In the genomic region with DNA sequence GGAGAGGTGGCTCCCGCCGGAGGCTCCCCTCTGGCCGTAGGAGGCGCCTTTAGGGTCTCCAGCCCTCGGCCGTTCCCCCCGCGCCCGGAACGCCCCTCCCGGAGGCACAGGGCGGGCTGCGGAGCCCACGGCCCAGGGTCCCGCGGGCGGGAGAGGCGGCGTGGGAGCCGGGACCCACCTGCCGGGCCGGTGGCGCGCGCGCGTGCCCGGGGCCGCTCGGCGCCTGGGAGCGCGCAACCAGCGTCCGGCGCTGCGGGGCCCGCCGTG, we compare ENCODE assay signal across 8 cellular contexts. TPM values are rescaled to one million over a fixed set of nuclear protein-coding genes. Genes with fewer than 3 reads are reported as not detected.
DNase-seq lines count a peak whose midpoint lies in the region; ATAC-seq, FAIRE-seq and TF ChIP-seq lines count a peak whose summit lies in the region.

A gene with protein sequence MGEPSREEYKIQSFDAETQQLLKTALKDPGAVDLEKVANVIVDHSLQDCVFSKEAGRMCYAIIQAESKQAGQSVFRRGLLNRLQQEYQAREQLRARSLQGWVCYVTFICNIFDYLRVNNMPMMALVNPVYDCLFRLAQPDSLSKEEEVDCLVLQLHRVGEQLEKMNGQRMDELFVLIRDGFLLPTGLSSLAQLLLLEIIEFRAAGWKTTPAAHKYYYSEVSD (minus strand): TSS at position 266 of the 267 bp plus-strand sequence. CDS start 1,036 bp downstream, outside the sequence.

- FAIRE-seq in RCC 7860 (lab: Jason Lieb, UNC): no peak

- H3K36me3 ChIP-seq in WERI-Rb-1: peaks cover 50% of the 10 kb centered on the region

- POLR2A ChIA-PET in activated CD8-positive, alpha-beta memory T cell treated with anti-CD3 and anti-CD28 coated beads for 36 hours (lab: Charles Lee): interaction anchor here (0.6 to 4.6 kb wide), 14 partner anchors 8 to 237 kb away, joined by 3 to 69 read pairs (median 4); a partner anchor contains a TSS

- no peak for ATAC-seq in left lobe of liver

- TF ChIP-seq CTCF in WERI-Rb-1 (IDR thresholded peaks at IDR 0.05; ENCODE audit: low read depth, low read length): no peak

- intact Hi-C loops in posterior vena cava (cut with DNase I): no loop called here

- no peaks in the 10 kb centered on the region for H3K27me3 ChIP-seq in WERI-Rb-1 (ENCODE audit: insufficient read depth, low read depth, severe bottlenecking)

- DNase-seq in activated CD8-positive, alpha-beta memory T cell treated with anti-CD3 and anti-CD28 coated beads, Interleukin-2, amount 50 U/mL, for 4 hours: no peak
- DNase-seq in WERI-Rb-1 (peak; percentile 80), foreskin melanocyte (peak; percentile 45), posterior vena cava (ENCODE audit: low spot score) (no peak), RCC 7860 (ENCODE audit: low spot score) (no peak), DMS153 treated with DMSO at 0.1 percent for 48 hours (lab: John Stamatoyannopoulos, UW; ENCODE audit: unreplicated experiment) (no peak), left lobe of liver (ENCODE audit: low spot score) (no peak)

- H3K9me3 ChIP-seq in WERI-Rb-1 (ENCODE audit: severe bottlenecking): no peaks in the 10 kb centered on the region

- peak within 1 kb of the TSS; percentile 94 for H3K4me3 ChIP-seq in WERI-Rb-1 (ENCODE audit: low read depth, low read length)

- CTCF ChIA-PET in activated CD8-positive, alpha-beta memory T cell treated with anti-CD3 and anti-CD28 coated beads for 36 hours (lab: Charles Lee): interaction anchor here (0.6 to 3.9 kb wide), 27 partner anchors 9 to 246 kb away, joined by 3 to 50 read pairs (median 5); a partner anchor contains a TSS

- H3K27ac ChIP-seq in WERI-Rb-1: peak within 1 kb of the TSS; percentile 81

RNA-seq across cellular contexts. Expression of the gene that starts here (rescaled TPM):
- total RNA-seq in activated CD8-positive, alpha-beta memory T cell treated with anti-CD3 and anti-CD28 coated beads for 36 hours: 10 to 100 TPM; 42.4 to 43.9 TPM
- total RNA-seq in posterior vena cava (10 to 100 TPM; 25.2 to 27.3 TPM), left lobe of liver (7.7 TPM)

Comparison
In these comparisons a context has a peak if more than half of its experiments do, and no peak if none do; other contexts are left out.
1. DNase-seq: peak in WERI-Rb-1 (single experiment) and foreskin melanocyte (single experiment); none in activated CD8-positive, alpha-beta memory T cell treated with anti-CD3 and anti-CD28 coated beads, Interleukin-2, amount 50 U/mL, for 4 hours (single experiment), posterior vena cava (single experiment), RCC 7860 (single experiment), DMS153 treated with DMSO at 0.1 percent for 48 hours (single experiment) and left lobe of liver (single experiment).